In the genomic region with DNA sequence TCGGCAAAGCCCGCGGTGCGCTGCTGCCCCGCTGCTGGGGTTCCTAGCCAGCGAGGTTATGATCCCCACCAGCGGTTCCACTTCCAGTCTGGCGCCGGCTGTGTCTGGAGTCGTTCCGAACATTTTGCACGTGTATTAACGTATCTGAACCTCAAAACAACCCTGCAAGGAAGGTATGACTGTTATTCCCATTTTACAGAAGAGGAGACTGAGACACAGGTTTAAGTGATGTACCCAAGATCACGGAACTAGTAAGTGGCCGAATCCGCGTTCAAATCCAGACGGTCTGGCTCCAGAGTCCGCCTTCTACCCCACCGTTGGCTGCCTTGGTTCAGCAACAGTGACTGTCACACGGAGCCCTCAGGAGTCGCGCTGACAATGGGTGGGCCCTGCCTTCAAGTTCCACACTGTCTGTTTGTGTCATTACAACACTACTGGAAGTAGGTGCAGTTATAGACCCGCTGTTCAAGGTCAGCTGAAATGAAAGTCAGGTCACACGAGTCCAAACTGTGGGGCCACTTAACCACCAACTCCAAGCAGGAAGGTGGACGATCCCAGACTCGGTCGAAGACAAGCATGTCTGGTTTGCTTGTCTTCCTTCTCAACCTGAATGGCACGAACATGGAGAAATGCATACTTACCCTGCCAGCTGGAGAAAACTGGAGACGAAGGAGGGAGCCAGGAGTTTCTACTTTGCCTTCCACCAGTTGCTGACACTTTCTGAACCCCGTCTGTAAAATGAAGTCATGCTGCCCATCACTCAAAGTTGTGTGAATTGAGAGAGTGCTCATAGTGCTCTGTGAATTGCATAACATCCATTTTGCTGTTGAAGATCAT, we compare ENCODE assay signal across 8 cellular contexts. TPM values are rescaled to one million over a fixed set of nuclear protein-coding genes. Genes with fewer than 3 reads are reported as not detected.
DNase-seq lines count a peak whose midpoint lies in the region; ATAC-seq, FAIRE-seq and TF ChIP-seq lines count a peak whose summit lies in the region.

No MANE protein-coding gene starts in this region.

- 18% methylated on average over 31 of the region's 31 CpGs for WGBS in liver

- DNase-seq in activated T-cell treated with anti-CD3 and anti-CD28 coated beads, Interleukin-2, amount 50 U/mL, for 24 hours, result no peak
- DNase-seq in activated T-cell treated with anti-CD3 and anti-CD28 coated beads for 4 hours, result no peak
- no peak for DNase-seq in astrocyte (ENCODE audit: low read depth)
- DNase-seq in tibial artery, result no peak
- DNase-seq in GF-D8 (lab: John Stamatoyannopoulos, UW), result no peak

- H3K27me3 Mint-ChIP-seq in activated T-cell treated with anti-CD3 and anti-CD28 coated beads, Interleukin-2, amount 50 U/mL, for 24 hours, result peaks cover 20% of the 10 kb centered on the region
- H3K27me3 Mint-ChIP-seq in astrocyte (ENCODE audit: low read depth, unreplicated experiment), result peaks cover 10% of the 10 kb centered on the region

- H3K4me2 ChIP-seq in astrocyte (ENCODE audit: low read length), result peak overlapping the region; percentile 95

- peaks cover 3% of the 10 kb centered on the region for H3K36me3 ChIP-seq in astrocyte (ENCODE audit: insufficient read depth, low read length)
- H3K36me3 ChIP-seq in liver (ENCODE audit: control insufficient read depth in 4 of 4, insufficient read depth in 3 of 4, low read depth in 1 of 4, low read length in 3 of 4), result no peaks in the 10 kb centered on the region
- H3K36me3 ChIP-seq in tibial artery, result peaks cover 3 to 24% (median 7%) of the 10 kb centered on the region in 3 donors

- peak overlapping the region; percentile 93 for H3K9ac ChIP-seq in astrocyte (ENCODE audit: low read length)
- H3K9ac ChIP-seq in liver (ENCODE audit: low read depth in 1 of 2, low read length in 2 of 2), result peak overlapping the region; percentile 41 to 61

- H3K4me3 Mint-ChIP-seq in activated T-cell treated with anti-CD3 and anti-CD28 coated beads, Interleukin-2, amount 50 U/mL, for 24 hours, result peak overlapping the region; percentile 75
- H3K4me3 Mint-ChIP-seq in astrocyte (ENCODE audit: unreplicated experiment), result peak overlapping the region; percentile 79

- peaks cover 15% of the 10 kb centered on the region for H3K4me1 ChIP-seq in astrocyte (ENCODE audit: insufficient read depth, low read length)
- peaks cover 5 to 20% (median 11%) of the 10 kb centered on the region in 4 donors for H3K4me1 ChIP-seq in liver (ENCODE audit: control insufficient read depth in 4 of 4, insufficient read depth in 4 of 4, low read length in 3 of 4)
- peaks cover 0 to 26% (median 17%) of the 10 kb centered on the region in 4 donors for H3K4me1 ChIP-seq in tibial artery

- no peak for TF ChIP-seq RAD21 in liver (IDR thresholded peaks at IDR 0.05)

- no peak for TF ChIP-seq CTCF in astrocyte (IDR thresholded peaks at IDR 0.05; ENCODE audit: insufficient read depth, low read depth, low read length)
- no peak for TF ChIP-seq CTCF in liver (IDR thresholded peaks at IDR 0.05; ENCODE audit: low read depth, low read length, missing input control)
- no peak for TF ChIP-seq CTCF in tibial artery (IDR thresholded peaks at IDR 0.05)

- peak overlapping the region; percentile 50 for H3K4me3 ChIP-seq in astrocyte (ENCODE audit: insufficient read depth, low read depth, low read length)
- peak overlapping the region; percentile 53 to 83 (median 62) for H3K4me3 ChIP-seq in liver (ENCODE audit: low read depth in 1 of 3, low read length in 3 of 3)
- peak overlapping the region; percentile 71 to 86 for H3K4me3 ChIP-seq in tibial artery

- H4K20me1 ChIP-seq in astrocyte (ENCODE audit: insufficient read depth, low read length), result peaks cover 37% of the 10 kb centered on the region

- H3K79me2 ChIP-seq in astrocyte (ENCODE audit: insufficient read depth, low read length), result peaks cover 41% of the 10 kb centered on the region

- no peaks in the 10 kb centered on the region for H3K9me3 Mint-ChIP-seq in activated T-cell treated with anti-CD3 and anti-CD28 coated beads, Interleukin-2, amount 50 U/mL, for 24 hours
- no peaks in the 10 kb centered on the region for H3K9me3 Mint-ChIP-seq in astrocyte (ENCODE audit: unreplicated experiment)

- intact Hi-C loops in tibial artery (cut with DNase I; ENCODE audit: low total_unique reads), result loop anchor here (2.0 to 10.0 kb wide), 2 partner anchors 111 to 181 kb away; a partner anchor contains a TSS

- H3K27me3 ChIP-seq in astrocyte (ENCODE audit: insufficient read depth, low read length) (peaks cover 6% of the 10 kb centered on the region), liver (ENCODE audit: control insufficient read depth in 4 of 4, insufficient read depth in 4 of 4, low read length in 3 of 4) (no peaks in the 10 kb centered on the region), tibial artery (no peaks in the 10 kb centered on the region)

- H3K27ac Mint-ChIP-seq in activated T-cell treated with anti-CD3 and anti-CD28 coated beads, Interleukin-2, amount 50 U/mL, for 24 hours, result peak overlapping the region; percentile 90
- peak overlapping the region; percentile 84 for H3K27ac Mint-ChIP-seq in astrocyte (ENCODE audit: unreplicated experiment)

- no peak for ATAC-seq in GM18858 (IDR thresholded peaks at IDR 0.05; ENCODE audit: unreplicated experiment)
- ATAC-seq in GM18502 (IDR thresholded peaks at IDR 0.05; ENCODE audit: poor library complexity, unreplicated experiment), result no peak

- H2AFZ ChIP-seq in astrocyte (ENCODE audit: low read depth, low read length), result peak overlapping the region; percentile 80

- H3K9me3 ChIP-seq in astrocyte (ENCODE audit: insufficient read depth, low read depth, low read length), result no peaks in the 10 kb centered on the region
- no peaks in the 10 kb centered on the region for H3K9me3 ChIP-seq in liver (ENCODE audit: control insufficient read depth in 4 of 4, low read length in 3 of 4)
- H3K9me3 ChIP-seq in tibial artery, result no peaks in the 10 kb centered on the region

- peaks cover 27% of the 10 kb centered on the region for H3K36me3 Mint-ChIP-seq in activated T-cell treated with anti-CD3 and anti-CD28 coated beads, Interleukin-2, amount 50 U/mL, for 24 hours (ENCODE audit: low read depth)
- H3K36me3 Mint-ChIP-seq in astrocyte (ENCODE audit: low read depth, unreplicated experiment), result peaks cover 12% of the 10 kb centered on the region

- H3K4me1 Mint-ChIP-seq in activated T-cell treated with anti-CD3 and anti-CD28 coated beads, Interleukin-2, amount 50 U/mL, for 24 hours (ENCODE audit: low read depth), result peaks cover 35% of the 10 kb centered on the region
- H3K4me1 Mint-ChIP-seq in astrocyte (ENCODE audit: low read depth, unreplicated experiment), result peaks cover 12% of the 10 kb centered on the region

- H3K27ac ChIP-seq in astrocyte (ENCODE audit: low read depth, low read length) (peak overlapping the region; percentile 39), liver (ENCODE audit: low read depth in 1 of 2, low read length in 2 of 2) (peak overlapping the region; percentile 57 to 81), tibial artery (peak overlapping the region; percentile 79 to 83)

- FAIRE-seq in astrocyte (lab: Jason Lieb, UNC), result no peak

TF ChIP-seq in liver, 16 proteins besides CTCF, POLR2A, EP300 and RAD21 (continues in another document):
- TF ChIP-seq RXRA (IDR thresholded peaks at IDR 0.05) (peak; percentile 20 to 76), FOXA2 (IDR thresholded peaks at IDR 0.05) (no peak), HNF4A (conservative IDR thresholded peaks at IDR 0.05) (peak; percentile 9 to 47), GABPA (IDR thresholded peaks at IDR 0.05 in 1 of 2, conservative IDR thresholded peaks at IDR 0.05 in 1 of 2) (no peak), FOXA1 (IDR thresholded peaks at IDR 0.05) (no peak), HNF4G (IDR thresholded peaks at IDR 0.05) (no peak), NR2F2 (IDR thresholded peaks at IDR 0.05) (no peak), EGR1 (IDR thresholded peaks at IDR 0.05; ENCODE audit: low read depth in 2 of 2) (no peak), TAF1 (conservative IDR thresholded peaks at IDR 0.05) (no peak), SP1 (IDR thresholded peaks at IDR 0.05) (peak; percentile 34)
- TF ChIP-seq, protein P1, sequence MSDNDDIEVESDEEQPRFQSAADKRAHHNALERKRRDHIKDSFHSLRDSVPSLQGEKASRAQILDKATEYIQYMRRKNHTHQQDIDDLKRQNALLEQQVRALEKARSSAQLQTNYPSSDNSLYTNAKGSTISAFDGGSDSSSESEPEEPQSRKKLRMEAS (IDR thresholded peaks at IDR 0.05), result no peak
- TF ChIP-seq, protein P2, sequence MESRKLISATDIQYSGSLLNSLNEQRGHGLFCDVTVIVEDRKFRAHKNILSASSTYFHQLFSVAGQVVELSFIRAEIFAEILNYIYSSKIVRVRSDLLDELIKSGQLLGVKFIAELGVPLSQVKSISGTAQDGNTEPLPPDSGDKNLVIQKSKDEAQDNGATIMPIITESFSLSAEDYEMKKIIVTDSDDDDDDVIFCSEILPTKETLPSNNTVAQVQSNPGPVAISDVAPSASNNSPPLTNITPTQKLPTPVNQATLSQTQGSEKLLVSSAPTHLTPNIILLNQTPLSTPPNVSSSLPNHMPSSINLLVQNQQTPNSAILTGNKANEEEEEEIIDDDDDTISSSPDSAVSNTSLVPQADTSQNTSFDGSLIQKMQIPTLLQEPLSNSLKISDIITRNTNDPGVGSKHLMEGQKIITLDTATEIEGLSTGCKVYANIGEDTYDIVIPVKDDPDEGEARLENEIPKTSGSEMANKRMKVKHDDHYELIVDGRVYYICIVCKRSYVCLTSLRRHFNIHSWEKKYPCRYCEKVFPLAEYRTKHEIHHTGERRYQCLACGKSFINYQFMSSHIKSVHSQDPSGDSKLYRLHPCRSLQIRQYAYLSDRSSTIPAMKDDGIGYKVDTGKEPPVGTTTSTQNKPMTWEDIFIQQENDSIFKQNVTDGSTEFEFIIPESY (IDR thresholded peaks at IDR 0.05), result no peak

RNA-seq across cellular contexts. Expression of a gene that starts 0.8 kb away (rescaled TPM):
- total RNA-seq in astrocyte, result 15.9 and 17.7 TPM in 2 replicates
- 10 to 100 TPM; 22.8 to 26.8 TPM for total RNA-seq in liver
- polyA plus RNA-seq in liver, result 10 to 100 TPM; 14.3 to 60.2 TPM

RNA-seq across cellular contexts. Expression of a gene that starts 21.8 kb away (rescaled TPM):
- total RNA-seq in astrocyte, result not detected in 2 replicates
- total RNA-seq in liver, result not detected
- not detected for polyA plus RNA-seq in liver

RNA-seq across cellular contexts. Expression of a gene that starts 43.7 kb away (rescaled TPM):
- total RNA-seq in astrocyte, result not detected in 2 replicates
- total RNA-seq in liver, result not detected
- not detected for polyA plus RNA-seq in liver
